ENCODE assay signal across 23 cellular contexts in the genomic region with DNA sequence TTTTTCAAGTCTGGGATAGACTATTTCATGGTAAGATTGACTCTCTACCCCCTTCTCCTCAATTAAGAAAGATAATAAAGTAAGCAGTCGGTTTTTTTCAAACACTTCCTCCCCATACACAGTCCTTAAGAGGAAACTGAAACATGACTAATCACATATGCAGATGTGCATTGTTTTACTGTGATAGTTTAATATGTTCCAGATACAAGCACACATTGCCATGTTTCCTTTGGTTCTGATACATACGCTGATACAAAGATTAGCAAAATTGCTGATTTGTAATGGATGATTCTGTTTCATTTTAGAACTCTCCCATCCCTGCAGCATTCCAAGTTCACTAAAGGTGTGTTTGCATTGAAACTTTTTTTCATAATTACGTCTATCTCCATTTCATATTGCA.
"Had no signal": no experiment of that assay in that cellular context is flagged by ENCODE, and none has a peak within 500 bp of the region (broad histone marks: within the 10 kb centered on the region; RNA-seq: fewer than 3 reads in every experiment).

No MANE protein-coding gene starts in this region.

- DNase-seq: activated CD4-positive, alpha-beta memory T cell treated with anti-CD3 and anti-CD28 coated beads, Interleukin-2, amount 10 ng/mL, durations not matched to agents 7 days and 5 days; activated CD4-positive, alpha-beta T cell treated with anti-CD3 and anti-CD28 coated beads for 36 hours; activated CD4-positive, alpha-beta T cell treated with anti-CD3 and anti-CD28 coated beads, Interleukin-2, amount 50 U/mL, for 1 hour; activated CD8-positive, alpha-beta memory T cell treated with anti-CD3 and anti-CD28 coated beads, Interleukin-2, amount 50 U/mL, for 4 hours; activated T-cell treated with anti-CD3 and anti-CD28 coated beads, Interleukin-2, amount 50 U/mL, for 1 hour; aorta; body of pancreas; central memory CD4-positive, alpha-beta T cell; cortex of kidney; KG1; NCI-H1105; NCI-H1436; NCI-H1694 treated with DMSO at 0.1 percent for 48 hours; NCI-H2029 treated with DMSO at 0.1 percent for 48 hours; NCI-H345; NCI-H510A; NCI-H69; RPMI8226; SJCRH30; T-helper 9 cell; WERI-Rb-1 had no signal

- H3K27ac ChIP-seq: body of pancreas, SJCRH30, WERI-Rb-1 had no signal

- FAIRE-seq: bronchial epithelial cell had no signal

- H3K9me3 ChIP-seq: body of pancreas, SJCRH30 had no signal

- H3K27me3 ChIP-seq: SJCRH30 had no signal

- ATAC-seq: activated CD4-positive, alpha-beta T cell treated with anti-CD3 and anti-CD28 coated beads for 36 hours; body of pancreas; Right ventricle myocardium inferior had no signal

- H3K4me3 ChIP-seq: body of pancreas, SJCRH30 had no signal

- H3K36me3 ChIP-seq: SJCRH30, WERI-Rb-1 had no signal
